In genomic region chr9:27150758-27151431, GRCh38 we compare ENCODE assay signal across 18 cellular contexts. TPM values are rescaled to one million over a fixed set of nuclear protein-coding genes. Genes with fewer than 3 reads are reported as not detected.
DNase-seq lines count a peak whose midpoint lies in the region; ATAC-seq, FAIRE-seq and TF ChIP-seq lines count a peak whose summit lies in the region.
"Had no signal": no experiment of that assay in that cellular context is flagged by ENCODE, and none has a peak within 500 bp of the region (broad histone marks: within the 10 kb centered on the region; RNA-seq: fewer than 3 reads in every experiment).

No MANE protein-coding gene starts in this region.

- H3K18ac ChIP-seq in neuronal stem cell (ENCODE audit: low read length) = no peak overlapping the region

- H2BK12ac ChIP-seq in neuronal stem cell (ENCODE audit: low read length) = no peak overlapping the region

- no peak overlapping the region for H2BK15ac ChIP-seq in neuronal stem cell (ENCODE audit: low read length)

- no peaks in the 10 kb centered on the region for H3K36me3 ChIP-seq in RWPE2 (ENCODE audit: low read depth)
- no peaks in the 10 kb centered on the region for H3K36me3 ChIP-seq in neuronal stem cell (replicated peaks in 1 of 2; ENCODE audit: control insufficient read depth in 2 of 2, insufficient read depth in 2 of 2, low read length in 2 of 2)
- no peaks in the 10 kb centered on the region for H3K36me3 ChIP-seq in kidney (ENCODE audit: control insufficient read depth in 1 of 2, insufficient read depth in 2 of 2, low read length in 2 of 2)

- peaks cover 28% of the 10 kb centered on the region for H3K4me1 ChIP-seq in RWPE2 (ENCODE audit: insufficient read depth, poor library complexity, severe bottlenecking)
- no peaks in the 10 kb centered on the region for H3K4me1 ChIP-seq in neuronal stem cell (ENCODE audit: control insufficient read depth in 2 of 2, insufficient read depth in 1 of 2, low read depth in 1 of 2, low read length in 2 of 2)
- H3K4me1 ChIP-seq in kidney (ENCODE audit: control insufficient read depth in 1 of 2, insufficient read depth in 1 of 2, low read depth in 1 of 2, low read length in 2 of 2) = peaks cover 0 to 9% of the 10 kb centered on the region in 2 donors

- FAIRE-seq in kidney (lab: Jason Lieb, UNC) = no peak

- H3K79me1 ChIP-seq in neuronal stem cell (ENCODE audit: low read depth, low read length) = no peaks in the 10 kb centered on the region

- no peak overlapping the region for H3K14ac ChIP-seq in neuronal stem cell (ENCODE audit: low read length)

- H3K9ac ChIP-seq in neuronal stem cell (ENCODE audit: low read depth, low read length, poor library complexity) (no peak overlapping the region), kidney (ENCODE audit: low read length in 2 of 2) (no peak overlapping the region)
- H3K9ac ChIP-seq: KMS-11 had no signal

- no peak overlapping the region for H3K4me2 ChIP-seq in neuronal stem cell (ENCODE audit: insufficient read depth, low read length, poor library complexity, severe bottlenecking)
- H3K4me2 ChIP-seq: KMS-11 had no signal

- H4K8ac ChIP-seq in neuronal stem cell (ENCODE audit: low read depth, low read length) = no peak overlapping the region

- H3K4me3 ChIP-seq in RWPE2 (ENCODE audit: severe bottlenecking) (no peak overlapping the region), fibroblast of mammary gland (ENCODE audit: control insufficient read depth, low read depth, low read length) (no peak overlapping the region), neuronal stem cell (ENCODE audit: low read length in 2 of 2) (no peak overlapping the region), kidney (ENCODE audit: low read length in 2 of 2) (no peak overlapping the region)
- H3K4me3 ChIP-seq: skin epidermis had no signal

- no peak overlapping the region for H2BK5ac ChIP-seq in neuronal stem cell (ENCODE audit: low read length)

- no peak overlapping the region for H3K4ac ChIP-seq in neuronal stem cell (ENCODE audit: low read length)

- H3K9me3 ChIP-seq in RWPE2 (ENCODE audit: severe bottlenecking) = no peaks in the 10 kb centered on the region
- no peaks in the 10 kb centered on the region for H3K9me3 ChIP-seq in neuronal stem cell (replicated peaks in 1 of 2; ENCODE audit: control insufficient read depth in 2 of 2, insufficient read depth in 1 of 2, low read depth in 1 of 2, low read length in 2 of 2)
- no peaks in the 10 kb centered on the region for H3K9me3 ChIP-seq in kidney (ENCODE audit: control insufficient read depth in 1 of 2, low read length in 2 of 2)

- DNase-seq in AG08395 (ENCODE audit: low spot score) = peak; percentile 10
- DNase-seq in RWPE2 (ENCODE audit: low spot score) = no peak
- DNase-seq in fibroblast of mammary gland (ENCODE audit: low read depth) = peak; percentile 19
- DNase-seq in neuronal stem cell (ENCODE audit: low spot score) = no peak
- no peak for DNase-seq in kidney
- DNase-seq: activated CD4-positive, CD25-positive, alpha-beta regulatory T cell; activated CD8-positive, alpha-beta memory T cell treated with anti-CD3 and anti-CD28 coated beads, Interleukin-2, amount 10 ng/mL, durations not matched to agents 7 days and 5 days; effector memory CD8-positive, alpha-beta T cell; immature natural killer cell; SHP77; T-helper 17 cell had no signal

- TF ChIP-seq CTCF in RWPE2 (IDR thresholded peaks at IDR 0.05; ENCODE audit: poor library complexity, severe bottlenecking) = no peak
- no peak for TF ChIP-seq CTCF in fibroblast of mammary gland (conservative IDR thresholded peaks at IDR 0.05; ENCODE audit: control insufficient read depth, insufficient read depth, low read depth, low read length)
- TF ChIP-seq CTCF in kidney (IDR thresholded peaks at IDR 0.05; ENCODE audit: borderline replicate concordance, extremely low read depth, insufficient read depth) = no peak

- ATAC-seq in RWPE2 (ENCODE audit: low read depth) (no peak), GM21737 (IDR thresholded peaks at IDR 0.05; ENCODE audit: unreplicated experiment) (no peak), HG03457 (IDR thresholded peaks at IDR 0.05; ENCODE audit: unreplicated experiment) (no peak), esophagus mucosa (no peak)
- ATAC-seq: activated CD8-positive, alpha-beta memory T cell treated with anti-CD3 and anti-CD28 coated beads, Interleukin-2, amount 10 ng/mL, durations not matched to agents 7 days and 5 days; effector memory CD8-positive, alpha-beta T cell; T-helper 17 cell had no signal

- peak overlapping the region; percentile 12 for H2AFZ ChIP-seq in neuronal stem cell (ENCODE audit: low read length)

- no peak overlapping the region for H3K23ac ChIP-seq in neuronal stem cell (ENCODE audit: low read depth, low read length, poor library complexity)

- H3K27ac ChIP-seq in RWPE2 (ENCODE audit: poor library complexity, severe bottlenecking) (peak overlapping the region; percentile 67), neuronal stem cell (replicated peaks; ENCODE audit: low read length) (no peak overlapping the region), kidney (ENCODE audit: low read depth in 2 of 2, low read length in 2 of 2) (no peak overlapping the region)
- H3K27ac ChIP-seq: HL-60, KMS-11 had no signal

- intact Hi-C loops in kidney (cut with DNase I) = no loop called here

- H2BK120ac ChIP-seq in neuronal stem cell (ENCODE audit: low read depth, low read length) = no peak overlapping the region

- H3K27me3 ChIP-seq in RWPE2 (ENCODE audit: insufficient read depth, poor library complexity, severe bottlenecking) (no peaks in the 10 kb centered on the region), neuronal stem cell (ENCODE audit: control insufficient read depth in 3 of 3, insufficient read depth in 3 of 3, low read depth in 1 of 3, low read length in 3 of 3) (no peaks in the 10 kb centered on the region)

- no peak overlapping the region for H4K91ac ChIP-seq in neuronal stem cell (ENCODE audit: low read depth, low read length, poor library complexity)

- no CpG with 5 or more reads among the region's 5 CpGs for WGBS in neuronal stem cell (ENCODE audit: extremely low coverage in 2 of 2, insufficient read length in 2 of 2, insufficient replicate concordance in 1 of 2), 2 donors

- no peak overlapping the region for H2AK5ac ChIP-seq in neuronal stem cell (ENCODE audit: low read depth, low read length)

RNA-seq across cellular contexts. Expression of gene TEK, which starts 41.9 kb away (rescaled TPM):
- polyA plus RNA-seq in neuronal stem cell (2013, experiment 1 of 2) = 15.0 TPM
- polyA plus RNA-seq in neuronal stem cell (2013, experiment 2 of 2) = 14.4 TPM
- total RNA-seq in kidney (32.6 TPM), esophagus mucosa (1.9 TPM)
- polyA plus RNA-seq in kidney (ENCODE audit: insufficient read depth, low read depth, low replicate concordance) = 16.1 TPM
- total RNA-seq: A673; activated CD8-positive, alpha-beta memory T cell treated with anti-CD3 and anti-CD28 coated beads, Interleukin-2, amount 10 ng/mL, durations not matched to agents 7 days and 5 days; T-helper 17 cell had no signal
- polyA plus RNA-seq: immature natural killer cell had no signal

Comparison
In these comparisons a context has a peak if more than half of its experiments do, and no peak if none do; other contexts are left out.
1. DNase-seq: peak in AG08395 (single experiment) and fibroblast of mammary gland (single experiment); none in RWPE2 (single experiment), neuronal stem cell (single experiment) and kidney (single experiment).
2. RNA of gene TEK, which starts 41.9 kb away (total RNA-seq): 32.6 TPM in kidney (single experiment); 1.9 TPM in esophagus mucosa (single experiment); every median in the first group is over 10 times any median in the second.